Comparison of ENCODE assay signal across 1 cellular context in the genomic region with DNA sequence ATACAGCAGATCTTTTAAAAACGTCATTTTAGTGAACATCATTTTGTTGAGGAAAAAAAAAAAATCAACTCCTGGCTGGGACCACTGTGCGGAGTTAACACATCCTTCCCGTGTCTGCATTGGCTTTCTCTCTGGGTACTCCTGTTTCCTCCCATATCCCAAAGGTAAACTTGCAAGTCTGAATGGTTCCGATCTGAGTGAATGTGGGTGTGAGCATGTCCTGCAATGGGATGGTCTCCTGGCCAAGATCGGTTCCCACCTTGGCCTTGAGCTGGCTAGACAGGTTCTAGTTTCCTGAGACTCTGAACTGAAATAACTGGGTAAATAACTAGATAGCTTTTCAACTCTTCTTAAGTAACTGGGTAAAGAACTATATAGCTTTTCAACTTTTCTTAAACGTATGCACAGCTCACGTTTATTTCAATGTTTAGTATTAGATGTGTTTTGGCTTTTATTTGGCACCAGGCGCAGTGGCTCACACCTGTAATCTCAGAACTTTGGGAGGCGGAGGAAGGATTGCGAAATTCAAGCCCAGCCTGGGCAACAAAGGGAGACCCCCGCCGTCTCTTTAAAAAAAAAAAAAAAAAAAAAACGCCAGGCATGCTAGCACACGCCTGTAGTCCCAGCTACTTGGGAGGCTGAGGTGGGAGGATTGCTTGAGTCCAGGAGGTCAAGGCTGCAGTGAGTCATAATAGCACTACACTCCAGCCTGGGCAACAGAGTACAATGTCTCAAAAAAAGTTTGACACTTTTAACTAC.
TF ChIP-seq lines count a peak whose summit lies in the region.

No MANE protein-coding gene starts in this region.

TF ChIP-seq in H1, 55 proteins besides CTCF, POLR2A, EP300 and RAD21:
- TF ChIP-seq POLR2AphosphoS5 (IDR thresholded peaks at IDR 0.05; ENCODE audit: low read depth, low read length) = peak; percentile 76
- peak; percentile 94 for TF ChIP-seq CEBPB (IDR thresholded peaks at IDR 0.05; ENCODE audit: low read depth, low read length)
- TF ChIP-seq BRCA1 (IDR thresholded peaks at IDR 0.05; ENCODE audit: low read depth, low read length) = no peak
